Comparison of ENCODE assay signal across 8 cellular contexts in genomic region chr2:63494968-63495367, GRCh38.
"Had no signal": no experiment of that assay in that cellular context is flagged by ENCODE, and none has a peak within 500 bp of the region (broad histone marks: within the 10 kb centered on the region; RNA-seq: fewer than 3 reads in every experiment).

No MANE protein-coding gene starts in this region.

- H2AFZ ChIP-seq: GM23248 had no signal

- ATAC-seq: K562 had no signal

- H3K27ac ChIP-seq: GM23248 had no signal

- H3K4me3 Mint-ChIP-seq: H9 had no signal

- H3K9ac ChIP-seq: GM23248 had no signal

- H3K4me3 ChIP-seq: GM23248, K562 had no signal

- H3K9me3 Mint-ChIP-seq: H9 had no signal

- DNase-seq: GM23248, H9, HCEC 1CT, IMR-90 had no signal

- FAIRE-seq: H1, H54, HTR-8/SVneo, K562 had no signal
